Comparison of ENCODE assay signal across 19 cellular contexts in the genomic region with DNA sequence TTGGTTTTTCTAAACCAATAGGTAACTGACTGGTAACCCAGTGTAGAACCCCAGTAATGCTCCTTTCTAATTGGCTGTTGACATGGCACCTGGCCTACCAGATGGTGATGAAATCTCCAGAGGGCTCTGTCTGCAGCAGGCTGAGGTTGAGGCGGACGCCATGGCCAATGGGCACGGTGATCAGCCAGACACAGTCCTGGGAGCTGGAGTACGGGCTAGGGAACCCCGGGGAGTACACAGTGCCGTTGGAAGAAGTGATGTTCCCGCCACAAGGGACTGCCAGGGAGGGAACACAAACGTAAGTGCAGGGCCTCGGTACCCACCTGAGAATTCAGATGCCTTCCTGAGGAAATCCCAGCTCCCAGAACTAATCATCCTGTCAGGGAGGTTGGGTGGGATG.
"Had no signal": no experiment of that assay in that cellular context is flagged by ENCODE, and none has a peak within 500 bp of the region (broad histone marks: within the 10 kb centered on the region; RNA-seq: fewer than 3 reads in every experiment).

No MANE protein-coding gene starts in this region.

- H3K4me1 ChIP-seq: foreskin keratinocyte, left lung, lower lobe of right lung had no signal

- H3K9me3 ChIP-seq: esophagus muscularis mucosa, gastroesophageal sphincter, heart right ventricle, left lung, lower lobe of right lung, mucosa of descending colon had no signal

- DNase-seq: dermis blood vessel endothelial cell; dorsolateral prefrontal cortex; effector CD4-positive, alpha-beta T cell; effector memory CD4-positive, alpha-beta T cell; foreskin keratinocyte; glutamatergic neuron; head of caudate nucleus; heart right ventricle; hippocampal formation; left cardiac atrium; left lung; left ventricle myocardium superior; lower lobe of right lung; mesenchymal stem cell; mucosa of descending colon; naive B cell had no signal

- H3K27me3 ChIP-seq: dorsolateral prefrontal cortex, esophagus muscularis mucosa, foreskin keratinocyte, gastroesophageal sphincter, heart right ventricle, left lung had no signal

- H3K27ac ChIP-seq: coronary artery, dorsolateral prefrontal cortex, esophagus muscularis mucosa, foreskin keratinocyte, gastroesophageal sphincter, heart right ventricle, left lung, lower lobe of right lung had no signal

- ATAC-seq: foreskin keratinocyte, gastroesophageal sphincter, heart right ventricle, left cardiac atrium, left lung, left ventricle myocardium superior, lower lobe of right lung, mucosa of descending colon had no signal

- H3K36me3 ChIP-seq: esophagus muscularis mucosa, gastroesophageal sphincter, heart right ventricle, left lung, lower lobe of right lung had no signal

- H3K4me3 ChIP-seq: coronary artery, dorsolateral prefrontal cortex, esophagus muscularis mucosa, gastroesophageal sphincter, heart right ventricle, left lung, lower lobe of right lung, mucosa of descending colon had no signal
